23 cellular contexts compared by ENCODE assay signal in the genomic region with DNA sequence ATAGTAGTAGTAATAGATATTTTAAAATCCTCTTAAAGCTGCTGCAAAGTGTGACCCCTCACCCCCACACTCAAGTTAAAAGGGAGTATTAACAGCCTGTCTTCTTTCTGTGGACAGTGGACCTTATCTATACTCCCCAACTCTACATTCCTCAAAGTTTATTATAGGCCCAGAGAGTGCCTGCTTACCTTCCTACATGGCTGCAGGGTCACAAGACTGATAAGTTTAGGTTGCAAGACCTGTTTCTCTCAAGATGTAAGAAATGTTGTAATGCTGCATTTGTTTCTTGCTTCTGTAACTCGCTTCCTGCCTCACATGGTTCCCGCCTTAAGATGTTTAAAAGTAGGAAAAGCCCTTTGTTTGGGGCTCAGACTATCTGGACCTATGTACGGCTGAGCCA. TPM values are rescaled to one million over a fixed set of nuclear protein-coding genes. Genes with fewer than 3 reads are reported as not detected.
DNase-seq lines count a peak whose midpoint lies in the region; ATAC-seq, FAIRE-seq and TF ChIP-seq lines count a peak whose summit lies in the region.
"Had no signal": no experiment of that assay in that cellular context is flagged by ENCODE, and none has a peak within 500 bp of the region (broad histone marks: within the 10 kb centered on the region; RNA-seq: fewer than 3 reads in every experiment).

No MANE protein-coding gene starts in this region.

- no peak for TF ChIP-seq CTCF in cardiac muscle cell (IDR thresholded peaks at IDR 0.05; ENCODE audit: low read depth, low read length)
- TF ChIP-seq CTCF in heart right ventricle (IDR thresholded peaks at IDR 0.05) = no peak
- no peak for TF ChIP-seq CTCF in H1 (IDR thresholded peaks at IDR 0.05; ENCODE audit: control extremely low read depth in 1 of 3, insufficient read depth in 1 of 3, low read depth in 1 of 3, low read length in 3 of 3)

- no peak overlapping the region for H3K18ac ChIP-seq in H1 (ENCODE audit: extremely low read depth, low read length)

- intact Hi-C loops in heart right ventricle (cut with DNase I) = no loop called here
- intact Hi-C loops in left colon (cut with DNase I, micrococcal nuclease) = no loop called here

- H4K5ac ChIP-seq in H1 (ENCODE audit: insufficient read length, low read depth, low read length) = no peak overlapping the region

- H3K9ac ChIP-seq in H1 (replicated peaks in 1 of 4; ENCODE audit: extremely low read depth in 1 of 4, low read depth in 3 of 4, low read length in 3 of 4) = no peak overlapping the region
- H3K9ac ChIP-seq: GM23248 had no signal

- H3K14ac ChIP-seq in H1 (ENCODE audit: insufficient read length) = no peak overlapping the region

- no peak overlapping the region for H3K4ac ChIP-seq in H1 (replicated peaks; ENCODE audit: insufficient read length, low read depth, low read length)

- H2BK12ac ChIP-seq in H1 (ENCODE audit: low read depth, low read length) = no peak overlapping the region

- POLR2A ChIA-PET in H1 (lab: Charles Lee; ENCODE audit: partially characterized antibody) = interaction anchor here (1.2 kb wide), 1 partner anchor 20 kb away, joined by 3 read pairs; no protein-coding TSS in a partner anchor

- H2BK20ac ChIP-seq in H1 (ENCODE audit: low read length) = 0 out of 2 replicates have a peak overlapping the region, but pooled peaks have one; percentile 55

- H3K27me3 ChIP-seq in cardiac muscle cell = no peaks in the 10 kb centered on the region
- no peaks in the 10 kb centered on the region for H3K27me3 ChIP-seq in heart right ventricle
- H3K27me3 ChIP-seq in H1 (replicated peaks in 1 of 4; ENCODE audit: control insufficient read depth in 3 of 4, extremely low read depth in 1 of 4, insufficient read depth in 3 of 4, low read length in 3 of 4) = no peaks in the 10 kb centered on the region

- no peaks in the 10 kb centered on the region for H4K20me1 ChIP-seq in H1 (replicated peaks in 1 of 2; ENCODE audit: control insufficient read depth in 1 of 2, insufficient read depth in 2 of 2, low read length in 2 of 2)

- no peak for TF ChIP-seq RAD21 in H1 (IDR thresholded peaks at IDR 0.05 in 1 of 2, conservative IDR thresholded peaks at IDR 0.05 in 1 of 2; ENCODE audit: low read depth in 2 of 2, low read length in 2 of 2)

- H4K91ac ChIP-seq in H1 (replicated peaks; ENCODE audit: insufficient read length, low read length) = no peak overlapping the region

- no peak overlapping the region for H2AK5ac ChIP-seq in H1 (ENCODE audit: low read depth, low read length)

- no peak overlapping the region for H3K4me2 ChIP-seq in H1 (ENCODE audit: insufficient read depth in 1 of 2, low read depth in 2 of 2, low read length in 2 of 2)
- H3K4me2 ChIP-seq: A549 had no signal

- H3K56ac ChIP-seq in H1 (replicated peaks; ENCODE audit: insufficient read length, low read depth, low read length) = no peak overlapping the region

- H2BK15ac ChIP-seq in H1 (ENCODE audit: low read length) = no peak overlapping the region

- no peaks in the 10 kb centered on the region for H3K79me1 ChIP-seq in H1 (ENCODE audit: low read depth, low read length)

- no peak for TF ChIP-seq EP300 in H1 (IDR thresholded peaks at IDR 0.05; ENCODE audit: borderline replicate concordance in 1 of 2, low read depth in 2 of 2, low read length in 2 of 2)

- CTCF ChIA-PET in H1 (lab: Charles Lee; ENCODE audit: partially characterized antibody) = no interaction called here

- H2BK5ac ChIP-seq in H1 (ENCODE audit: low read depth, low read length) = no peak overlapping the region

- H3K27ac ChIP-seq in cardiac muscle cell = peak overlapping the region; percentile 68
- H3K27ac ChIP-seq in heart right ventricle = no peak overlapping the region
- no peak overlapping the region for H3K27ac ChIP-seq in H1 (ENCODE audit: low read depth, low read length)
- H3K27ac ChIP-seq: 22Rv1, A549, C4-2B, GM23248 had no signal

- no peaks in the 10 kb centered on the region for H3K23me2 ChIP-seq in H1 (ENCODE audit: low read depth, low read length)

- H3K9me3 ChIP-seq in cardiac muscle cell (ENCODE audit: low read depth) = no peaks in the 10 kb centered on the region
- peaks cover 0 to 9% (median 0%) of the 10 kb centered on the region in 11 donors for H3K9me3 ChIP-seq in heart right ventricle
- no peaks in the 10 kb centered on the region; a peak in 2 of 4 replicates for H3K9me3 ChIP-seq in H1 (ENCODE audit: insufficient read depth in 2 of 2, low read depth in 1 of 2, low read length in 1 of 2)
- H3K9me3 ChIP-seq: A549 had no signal

- peak overlapping the region; percentile 36; the same call in 1 of the 2 replicates for H2AFZ ChIP-seq in H1 (ENCODE audit: low read length)
- H2AFZ ChIP-seq: GM23248 had no signal

- no peak for ATAC-seq in heart right ventricle
- ATAC-seq in left colon = peak; percentile 8
- ATAC-seq: A549, GM12878, HCT116, HepG2 had no signal

- H4K8ac ChIP-seq in H1 (ENCODE audit: extremely low read depth, insufficient read depth, low read length) = no peak overlapping the region

- no peak overlapping the region for H2BK120ac ChIP-seq in H1 (replicated peaks; ENCODE audit: low read depth, low read length)

- no peaks in the 10 kb centered on the region for H3K79me2 ChIP-seq in H1 (ENCODE audit: control insufficient read depth in 1 of 2, insufficient read depth in 2 of 2, low read length in 2 of 2)

- no peak overlapping the region for H3K23ac ChIP-seq in H1 (ENCODE audit: insufficient read length)

- TF ChIP-seq POLR2A in H1 (IDR thresholded peaks at IDR 0.05; ENCODE audit: control extremely low read depth in 1 of 2, low read depth in 2 of 2, low read length in 2 of 2) = no peak

- FAIRE-seq in H1 (lab: Jason Lieb, UNC) = no peak
- FAIRE-seq: A549, GM12878, GM19239, HepG2 had no signal

- H3K4me3 ChIP-seq in cardiac muscle cell (no peak overlapping the region), heart right ventricle (no peak overlapping the region), H1 (ENCODE audit: extremely low read depth in 1 of 4, insufficient read depth in 2 of 4, low read depth in 3 of 4, low read length in 4 of 4) (no peak overlapping the region)
- H3K4me3 ChIP-seq: A549, GM12878, GM23248 had no signal

- H3K36me3 ChIP-seq in cardiac muscle cell = no peaks in the 10 kb centered on the region
- no peaks in the 10 kb centered on the region for H3K36me3 ChIP-seq in heart right ventricle
- H3K36me3 ChIP-seq in H1 (ENCODE audit: control insufficient read depth in 2 of 4, insufficient read depth in 4 of 4, low read length in 3 of 4) = no peaks in the 10 kb centered on the region

- WGBS in heart right ventricle, 2 donors = 70 to 76% methylated on average over 3 of the region's 3 CpGs
- 93% methylated on average over 3 of the region's 3 CpGs; no CpG with 5 or more reads in 1 of the 2 experiments for WGBS in H1 (ENCODE audit: extremely low coverage in 1 of 2, insufficient coverage in 1 of 2, insufficient read length in 1 of 2, insufficient replicate concordance in 2 of 2, low coverage in 1 of 2, low lambda C conversion rate in 2 of 2, missing lambda C conversion rate in 1 of 2), 2 experiments

- DNase-seq in cardiac muscle cell (ENCODE audit: low read depth in 1 of 2, low spot score in 1 of 2) = peak in 1 of 2 donors; percentile 14
- no peak for DNase-seq in heart right ventricle
- no peak for DNase-seq in H1 (ENCODE audit: low read depth in 1 of 2, low spot score in 2 of 2)
- DNase-seq in left colon = no peak
- DNase-seq in SIG-M5 (lab: John Stamatoyannopoulos, UW) = no peak
- DNase-seq in inferior parietal cortex (ENCODE audit: extremely low spot score) = no peak
- no peak for DNase-seq in NCI-H1436 treated with DMSO at 0.1 percent for 48 hours (lab: John Stamatoyannopoulos, UW)
- DNase-seq: AML-193; CD4-positive, alpha-beta T cell; DMS79 treated with DMSO at 0.1 percent for 48 hours; GM23248; H7; HFFc6 had no signal

- H3K4me1 ChIP-seq in cardiac muscle cell (ENCODE audit: low read depth) = peaks cover 15% of the 10 kb centered on the region
- no peaks in the 10 kb centered on the region for H3K4me1 ChIP-seq in heart right ventricle
- peaks cover 3 to 9% (median 5%) of the 10 kb centered on the region in 4 experiments; a peak in 4 of 7 replicates for H3K4me1 ChIP-seq in H1 (replicated peaks in 1 of 4; ENCODE audit: control insufficient read depth in 3 of 4, insufficient read depth in 4 of 4, low read length in 3 of 4)
- H3K4me1 ChIP-seq: A549 had no signal

TF ChIP-seq in H1, 55 proteins besides CTCF, POLR2A, EP300 and RAD21 (continues in another document):
- no peak for TF ChIP-seq MAFK (IDR thresholded peaks at IDR 0.05; ENCODE audit: low read depth, low read length)
- no peak for TF ChIP-seq CBX8 (IDR thresholded peaks at IDR 0.05; ENCODE audit: borderline replicate concordance, low read depth, low read length)
- no peak for TF ChIP-seq PHF8 (conservative IDR thresholded peaks at IDR 0.05; ENCODE audit: low read depth, low read length)
- no peak for TF ChIP-seq JUN (IDR thresholded peaks at IDR 0.05; ENCODE audit: low read depth, low read length)
- no peak for TF ChIP-seq RBBP5 (IDR thresholded peaks at IDR 0.05; ENCODE audit: borderline replicate concordance, low read depth, low read length)

RNA-seq across cellular contexts. Expression of gene NXPE1, which starts 10.1 kb away (rescaled TPM):
- total RNA-seq in cardiac muscle cell (not detected in 2 replicates), heart right ventricle (not detected), left colon (100 to 1,000 TPM; 202 to 225 TPM)
- polyA plus RNA-seq in cardiac muscle cell (not detected in 2 replicates), heart right ventricle (under 1 TPM in 1 of 2 donors, not detected in 1; 0.03 TPM), H1 (2011; rRNA removed) (not detected in 2 replicates)
- not detected in 2 replicates for total RNA-seq in H1 (2021; fragmentation: NEBNext Ultra II Directional; extraction: Animal tissue kit (Norgen Biotek cat#: 25700))
- not detected for polyA plus RNA-seq in H1 (2011; cell fraction: cytosol; rRNA removed)
- not detected for polyA plus RNA-seq in H1 (2011; cell fraction: nucleus; rRNA removed)
- polyA plus RNA-seq in H1 (2012, experiment 1 of 2) = not detected in 4 replicates
- polyA plus RNA-seq in H1 (2012, experiment 2 of 2) = 0.08 TPM
- polyA plus RNA-seq in H1 (2013, experiment 1 of 2) = not detected
- not detected for polyA plus RNA-seq in H1 (2013, experiment 2 of 2)
- polyA minus RNA-seq in H1 (2011; rRNA and poly(A)+ RNA removed) = not detected in 2 replicates
- polyA minus RNA-seq in H1 (2011; cell fraction: cytosol; rRNA and poly(A)+ RNA removed) = not detected
- polyA minus RNA-seq in H1 (2011; cell fraction: nucleus; rRNA and poly(A)+ RNA removed) = not detected
- total RNA-seq: CD4-positive, alpha-beta T cell; G401; GM12878; GM23248; H7; HepG2; HFFc6 had no signal
- polyA plus RNA-seq: A549, BJ, GM12878, GM23248, HepG2, IgD-negative memory B cell had no signal

RNA-seq across cellular contexts. Expression of gene NXPE4, which starts 25.8 kb away (rescaled TPM):
- not detected in 2 replicates for total RNA-seq in cardiac muscle cell
- not detected in 2 replicates for polyA plus RNA-seq in cardiac muscle cell
- total RNA-seq in heart right ventricle = not detected
- not detected for polyA plus RNA-seq in heart right ventricle
- total RNA-seq in H1 (2021; fragmentation: NEBNext Ultra II Directional; extraction: Animal tissue kit (Norgen Biotek cat#: 25700)) = not detected in 2 replicates
- not detected in 2 replicates for polyA plus RNA-seq in H1 (2011; rRNA removed)
- not detected for polyA plus RNA-seq in H1 (2011; cell fraction: cytosol; rRNA removed)
- not detected for polyA plus RNA-seq in H1 (2011; cell fraction: nucleus; rRNA removed)
- polyA plus RNA-seq in H1 (2012, experiment 1 of 2) = not detected in 4 replicates
- not detected for polyA plus RNA-seq in H1 (2012, experiment 2 of 2)
- not detected for polyA plus RNA-seq in H1 (2013, experiment 1 of 2)
- polyA plus RNA-seq in H1 (2013, experiment 2 of 2) = not detected
- polyA minus RNA-seq in H1 (2011; rRNA and poly(A)+ RNA removed) = not detected in 2 replicates
- not detected for polyA minus RNA-seq in H1 (2011; cell fraction: cytosol; rRNA and poly(A)+ RNA removed)
- not detected for polyA minus RNA-seq in H1 (2011; cell fraction: nucleus; rRNA and poly(A)+ RNA removed)
- total RNA-seq in left colon = 100 to 1,000 TPM; 142 to 191 TPM
- total RNA-seq: CD4-positive, alpha-beta T cell; G401; GM12878; GM23248; H7; HepG2; HFFc6 had no signal
- polyA plus RNA-seq: A549, BJ, GM12878, GM23248, HepG2, IgD-negative memory B cell had no signal

Comparison
In these comparisons a context has a peak if more than half of its experiments do, and no peak if none do; other contexts are left out.
1. RNA of gene NXPE1, which starts 10.1 kb away (total RNA-seq): 202 to 225 TPM in left colon; not detected in cardiac muscle cell, not detected in heart right ventricle and not detected in H1; every median in the first group is over 100 times any median in the second.
2. RNA of gene NXPE4, which starts 25.8 kb away (total RNA-seq): 142 to 191 TPM in left colon; not detected in cardiac muscle cell, not detected in heart right ventricle and not detected in H1; every median in the first group is over 100 times any median in the second.